Comparison of ENCODE assay signal across 20 cellular contexts in genomic region chr12:40474630-40475029, GRCh38.
"Had no signal": no experiment of that assay in that cellular context is flagged by ENCODE, and none has a peak within 500 bp of the region (broad histone marks: within the 10 kb centered on the region; RNA-seq: fewer than 3 reads in every experiment).

No MANE protein-coding gene starts in this region.

- H3K27me3 ChIP-seq: body of pancreas, neutrophil, tibial nerve had no signal

- H3K27ac Mint-ChIP-seq: activated CD8-positive, alpha-beta T cell treated with anti-CD3 and anti-CD28 coated beads, Interleukin-2, amount 10 ng/mL, durations not matched to agents 7 days and 5 days; activated naive CD8-positive, alpha-beta T cell; natural killer cell; T-helper 17 cell had no signal

- DNase-seq: activated CD4-positive, alpha-beta T cell treated with anti-CD3 and anti-CD28 coated beads for 4 hours; activated CD8-positive, alpha-beta memory T cell treated with anti-CD3 and anti-CD28 coated beads, Interleukin-2, amount 50 U/mL, for 4 hours; activated CD8-positive, alpha-beta T cell treated with anti-CD3 and anti-CD28 coated beads, Interleukin-2, amount 10 ng/mL, durations not matched to agents 7 days and 5 days; activated gamma-delta T cell; activated T-cell treated with anti-CD3 and anti-CD28 coated beads, Interleukin-2, amount 50 U/mL, for 48 hours; amniotic stem cell; body of pancreas; cerebellar nuclear complex; effector CD8-positive, alpha-beta T cell; foreskin melanocyte; mesendoderm; natural killer cell; stimulated activated CD4-positive, alpha-beta T cell treated with anti-CD3 and anti-CD28 coated beads, Interleukin-12 subunit alpha, Interleukin-12 subunit beta, amount 100 ng/mL, for 4 hours; stimulated activated CD4-positive, alpha-beta T cell treated with anti-CD3 and anti-CD28 coated beads, Interleukin-2, amount 100 ng/mL, for 24 hours; stimulated activated naive CD4-positive, alpha-beta T cell; T-helper 17 cell had no signal

- H3K36me3 Mint-ChIP-seq: activated naive CD8-positive, alpha-beta T cell had no signal

- H3K27me3 Mint-ChIP-seq: activated naive CD8-positive, alpha-beta T cell; T-helper 17 cell had no signal

- H3K36me3 ChIP-seq: neutrophil, tibial nerve had no signal

- H3K4me3 ChIP-seq: body of pancreas, tibial nerve had no signal

- H3K4me3 Mint-ChIP-seq: activated CD8-positive, alpha-beta T cell treated with anti-CD3 and anti-CD28 coated beads, Interleukin-2, amount 10 ng/mL, durations not matched to agents 7 days and 5 days; activated naive CD8-positive, alpha-beta T cell; natural killer cell; T-helper 17 cell had no signal

- FAIRE-seq: endothelial cell of umbilical vein had no signal

- H3K4me1 Mint-ChIP-seq: natural killer cell, T-helper 17 cell had no signal
